Comparison of ENCODE assay signal across 8 cellular contexts in the genomic region with DNA sequence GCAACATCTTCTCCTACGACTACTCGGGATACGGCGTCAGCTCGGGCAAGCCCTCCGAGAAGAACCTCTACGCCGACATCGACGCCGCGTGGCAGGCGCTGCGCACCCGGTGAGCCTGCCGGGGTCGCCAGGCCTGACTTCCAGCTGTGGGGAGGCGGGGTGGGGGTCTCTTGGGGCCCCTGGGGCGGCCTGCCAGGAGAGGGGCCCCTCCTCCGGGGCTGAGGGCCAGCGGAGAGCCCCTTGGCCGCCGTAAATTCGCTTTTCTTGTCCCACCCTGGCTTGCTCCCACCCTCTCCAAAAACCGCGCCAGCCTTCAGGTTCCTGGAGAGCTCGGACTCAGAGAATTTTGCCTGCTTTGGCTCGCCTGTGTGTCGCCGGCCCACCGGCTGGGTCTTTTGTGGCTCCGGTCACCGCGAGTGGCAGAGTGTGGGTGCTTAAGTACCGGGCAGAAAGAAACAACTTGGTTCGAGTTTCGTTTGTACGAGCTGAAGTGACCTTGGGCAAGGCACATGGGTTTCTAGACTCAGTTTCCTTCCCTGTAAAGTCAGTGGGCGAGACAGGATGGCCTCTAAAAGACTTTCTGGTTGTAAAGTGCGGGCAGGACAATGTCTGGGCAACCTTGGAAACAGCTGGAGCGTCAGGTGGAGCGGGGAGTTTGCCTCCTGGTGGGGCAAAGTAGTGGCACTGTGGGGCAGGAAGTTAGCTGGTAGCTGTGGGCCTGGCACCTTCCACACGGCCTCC. TPM values are rescaled to one million over a fixed set of nuclear protein-coding genes. Genes with fewer than 3 reads are reported as not detected.
DNase-seq lines count a peak whose midpoint lies in the region; ATAC-seq and TF ChIP-seq lines count a peak whose summit lies in the region.

No MANE protein-coding gene starts in this region.

- peak overlapping the region; percentile 17 to 65; a peak in 3 of 4 replicates for H3K4me3 ChIP-seq in DND-41 (ENCODE audit: low read depth in 1 of 2, low read length in 2 of 2)
- H3K4me3 ChIP-seq in duodenal mucosa (ENCODE audit: low read depth in 1 of 2, low read length in 2 of 2): peak overlapping the region; percentile 79 to 90
- peak overlapping the region; percentile 50 for H3K4me3 ChIP-seq in mesodermal cell (ENCODE audit: extremely low read depth, insufficient read depth, low read length, poor library complexity, severe bottlenecking)
- H3K4me3 ChIP-seq in thoracic aorta: peak overlapping the region; percentile 79

- H3K27ac ChIP-seq in DND-41 (ENCODE audit: low read length): no peak overlapping the region
- peak overlapping the region; percentile 94 for H3K27ac ChIP-seq in VCaP
- H3K27ac ChIP-seq in duodenal mucosa (ENCODE audit: low read depth, low read length): peak overlapping the region; percentile 76
- no peak overlapping the region for H3K27ac ChIP-seq in mesodermal cell (ENCODE audit: low read depth, low read length, severe bottlenecking)
- no peak overlapping the region for H3K27ac ChIP-seq in thoracic aorta

- H2AFZ ChIP-seq in DND-41 (ENCODE audit: low read depth, low read length): peak overlapping the region; percentile 77

- peak overlapping the region; percentile 97 for H3K4me2 ChIP-seq in DND-41 (ENCODE audit: insufficient read depth, low read length)

- H3K27me3 ChIP-seq in DND-41 (ENCODE audit: insufficient read depth, low read length, poor library complexity) (peaks cover 38% of the 10 kb centered on the region), duodenal mucosa (ENCODE audit: control insufficient read depth in 1 of 2, insufficient read depth in 2 of 2, low read length in 2 of 2) (no peaks in the 10 kb centered on the region), thoracic aorta (replicated peaks; ENCODE audit: insufficient read depth) (no peaks in the 10 kb centered on the region)

- H3K4me1 ChIP-seq in DND-41 (ENCODE audit: insufficient read depth, low read length) (peaks cover 21% of the 10 kb centered on the region), duodenal mucosa (ENCODE audit: control insufficient read depth in 1 of 2, insufficient read depth in 2 of 2, low read length in 2 of 2) (peaks cover 18 to 22% of the 10 kb centered on the region in 2 donors), mesodermal cell (ENCODE audit: control insufficient read depth, insufficient read depth, low read length, poor library complexity, severe bottlenecking) (no peaks in the 10 kb centered on the region), thoracic aorta (ENCODE audit: control insufficient read depth in 1 of 2, low read depth in 2 of 2) (peaks cover 0 to 27% of the 10 kb centered on the region in 2 donors)

- H3K36me3 ChIP-seq in DND-41 (ENCODE audit: insufficient read depth, low read length): no peaks in the 10 kb centered on the region
- H3K36me3 ChIP-seq in duodenal mucosa (ENCODE audit: control insufficient read depth in 1 of 2, insufficient read depth in 2 of 2, low read length in 2 of 2): no peaks in the 10 kb centered on the region
- no peaks in the 10 kb centered on the region for H3K36me3 ChIP-seq in mesodermal cell (ENCODE audit: control insufficient read depth, insufficient read depth, low read length)
- H3K36me3 ChIP-seq in thoracic aorta: no peaks in the 10 kb centered on the region

- H3K9me3 ChIP-seq in DND-41 (ENCODE audit: insufficient read depth, low read length, severe bottlenecking): no peaks in the 10 kb centered on the region
- H3K9me3 ChIP-seq in duodenal mucosa (ENCODE audit: control insufficient read depth in 1 of 2, low read length in 2 of 2): no peaks in the 10 kb centered on the region
- no peaks in the 10 kb centered on the region for H3K9me3 ChIP-seq in mesodermal cell (ENCODE audit: control insufficient read depth, low read length)
- H3K9me3 ChIP-seq in thoracic aorta: no peaks in the 10 kb centered on the region

- ATAC-seq in DND-41 (ENCODE audit: insufficient read depth, low read depth) (no peak), HG03439 (IDR thresholded peaks at IDR 0.05; ENCODE audit: unreplicated experiment) (peak; percentile 18), thoracic aorta (ENCODE audit: insufficient number of reproducible peaks, low FRiP score, low read depth) (no peak), HG02623 (IDR thresholded peaks at IDR 0.05; ENCODE audit: unreplicated experiment) (no peak), GM21825 (IDR thresholded peaks at IDR 0.05; ENCODE audit: unreplicated experiment) (no peak)

- TF ChIP-seq CTCF in DND-41 (IDR thresholded peaks at IDR 0.05; ENCODE audit: borderline replicate concordance, extremely low read depth, low read length, poor library complexity, severe bottlenecking): no peak
- TF ChIP-seq CTCF in VCaP (conservative IDR thresholded peaks at IDR 0.05): peak; percentile 69
- peak; percentile 27 for TF ChIP-seq CTCF in thoracic aorta (IDR thresholded peaks at IDR 0.05)

- H3K9ac ChIP-seq in DND-41 (ENCODE audit: low read depth, low read length) (peak overlapping the region; percentile 61), duodenal mucosa (ENCODE audit: low read depth in 1 of 2, low read length in 2 of 2) (peak overlapping the region; percentile 73 to 94)

- 6 to 10% methylated on average over 16 to 26 of the region's 43 CpGs for WGBS in mesodermal cell (ENCODE audit: insufficient coverage in 2 of 2), 2 experiments

- no peak for DNase-seq in DND-41
- DNase-seq in thoracic aorta (ENCODE audit: low spot score): no peak

- H4K20me1 ChIP-seq in DND-41 (ENCODE audit: insufficient read depth, low read length): no peaks in the 10 kb centered on the region

- H3K79me2 ChIP-seq in DND-41 (ENCODE audit: insufficient read depth, low read length): no peaks in the 10 kb centered on the region

RNA-seq across cellular contexts. Expression of a gene that starts 1.0 kb away (rescaled TPM):
- 12.9 TPM for polyA plus RNA-seq in mesodermal cell (2013, experiment 1 of 2)
- 7.8 TPM for polyA plus RNA-seq in mesodermal cell (2013, experiment 2 of 2)
- 1 to 10 TPM; 1.6 to 3.0 TPM for total RNA-seq in thoracic aorta

Comparison
In these comparisons a context has a peak if more than half of its experiments do, and no peak if none do; other contexts are left out.
1. H3K27ac ChIP-seq: peak in VCaP (single experiment) and duodenal mucosa (single experiment); none in DND-41 (single experiment), mesodermal cell (single experiment) and thoracic aorta (0 of 2).
2. Peak in every context shown above with its lines, with median percentiles within 50 percentile points of each other: H3K4me3 ChIP-seq.